ENCODE assay signal across 14 cellular contexts in genomic region chr7:5602734-5603133, GRCh38. TPM values are rescaled to one million over a fixed set of nuclear protein-coding genes. Genes with fewer than 3 reads are reported as not detected.
DNase-seq lines count a peak whose midpoint lies in the region; ATAC-seq and TF ChIP-seq lines count a peak whose summit lies in the region.
"Had no signal": no experiment of that assay in that cellular context is flagged by ENCODE, and none has a peak within 500 bp of the region (broad histone marks: within the 10 kb centered on the region; RNA-seq: fewer than 3 reads in every experiment).

No MANE protein-coding gene starts in this region.

- H3K27me3 ChIP-seq in RWPE2 (ENCODE audit: insufficient read depth, poor library complexity, severe bottlenecking) (no peaks in the 10 kb centered on the region), trophoblast cell (ENCODE audit: insufficient read depth, low read length) (no peaks in the 10 kb centered on the region)

- H3K4ac ChIP-seq in trophoblast cell (ENCODE audit: low read depth, low read length) = peak overlapping the region; percentile 27

- H3K18ac ChIP-seq in trophoblast cell (ENCODE audit: low read length) = no peak overlapping the region

- H3K14ac ChIP-seq in trophoblast cell (ENCODE audit: low read length) = no peak overlapping the region

- no CpG with 5 or more reads among the region's 6 CpGs for WGBS in trophoblast cell (ENCODE audit: extremely low coverage, insufficient coverage, insufficient read length)

- H3K79me1 ChIP-seq in trophoblast cell (ENCODE audit: low read length) = peaks cover 2% of the 10 kb centered on the region

- H3K9me3 ChIP-seq in RWPE2 (ENCODE audit: severe bottlenecking) = no peaks in the 10 kb centered on the region
- H3K9me3 ChIP-seq in trophoblast cell (ENCODE audit: insufficient read depth, low read depth, low read length) = peaks cover 3% of the 10 kb centered on the region
- H3K9me3 ChIP-seq: A549 had no signal

- no peak overlapping the region for H3K4me2 ChIP-seq in trophoblast cell (ENCODE audit: low read length)
- H3K4me2 ChIP-seq: A549 had no signal

- peaks cover 18% of the 10 kb centered on the region for H3K79me2 ChIP-seq in trophoblast cell (ENCODE audit: control insufficient read depth, insufficient read depth, low read length, poor library complexity)

- no peak overlapping the region for H2BK120ac ChIP-seq in trophoblast cell (ENCODE audit: insufficient read depth, low read length, poor library complexity)

- H3K23ac ChIP-seq in trophoblast cell (ENCODE audit: low read length) = no peak overlapping the region

- H3K9me3 Mint-ChIP-seq in chondrocyte (ENCODE audit: low read depth) = no peaks in the 10 kb centered on the region
- H3K9me3 Mint-ChIP-seq in mesothelial cell of epicardium = no peaks in the 10 kb centered on the region
- peaks cover 0 to 6% (median 0%) of the 10 kb centered on the region in 7 donors for H3K9me3 Mint-ChIP-seq in CD14-positive monocyte

- H2BK12ac ChIP-seq in trophoblast cell (ENCODE audit: low read length) = no peak overlapping the region

- no peak overlapping the region for H4K12ac ChIP-seq in trophoblast cell (ENCODE audit: low read depth, low read length)

- no peak overlapping the region for H3K9ac ChIP-seq in trophoblast cell (ENCODE audit: low read length)
- H3K9ac ChIP-seq: GM23248 had no signal

- H3K27ac ChIP-seq in RWPE2 (ENCODE audit: poor library complexity, severe bottlenecking) (peak overlapping the region; percentile 99), trophoblast cell (ENCODE audit: low read depth, low read length) (no peak overlapping the region)
- H3K27ac ChIP-seq: A549, GM23248, HL-60 had no signal

- no peaks in the 10 kb centered on the region for H3K27me3 Mint-ChIP-seq in chondrocyte (ENCODE audit: low read depth)
- H3K27me3 Mint-ChIP-seq in mesothelial cell of epicardium (ENCODE audit: low read depth) = no peaks in the 10 kb centered on the region
- peaks cover 2 to 5% (median 3%) of the 10 kb centered on the region in 3 donors for H3K27me3 Mint-ChIP-seq in CD14-positive monocyte (ENCODE audit: low read depth in 3 of 3)

- TF ChIP-seq CTCF in RWPE2 (IDR thresholded peaks at IDR 0.05; ENCODE audit: poor library complexity, severe bottlenecking) (no peak), chondrocyte (IDR thresholded peaks at IDR 0.05) (no peak), mesothelial cell of epicardium (IDR thresholded peaks at IDR 0.05; ENCODE audit: unreplicated experiment) (no peak), CD14-positive monocyte (IDR thresholded peaks at IDR 0.05) (no peak), foreskin fibroblast (IDR thresholded peaks at IDR 0.05; ENCODE audit: low read depth, low read length) (no peak)

- no peak overlapping the region for H3K4me3 Mint-ChIP-seq in chondrocyte (ENCODE audit: unreplicated experiment)
- H3K4me3 Mint-ChIP-seq in mesothelial cell of epicardium = no peak overlapping the region
- no peak overlapping the region for H3K4me3 Mint-ChIP-seq in CD14-positive monocyte
- H3K4me3 Mint-ChIP-seq: CD8-positive, alpha-beta memory T cell had no signal

- H3K36me3 Mint-ChIP-seq in chondrocyte (ENCODE audit: low read depth) (peaks cover 14% of the 10 kb centered on the region), mesothelial cell of epicardium (peaks cover 7% of the 10 kb centered on the region), CD14-positive monocyte (peaks cover 0 to 5% of the 10 kb centered on the region in 2 donors)
- H3K36me3 Mint-ChIP-seq: CD8-positive, alpha-beta memory T cell had no signal

- no peak overlapping the region for H4K91ac ChIP-seq in trophoblast cell (ENCODE audit: low read depth, low read length)

- intact Hi-C loops in CD14-positive monocyte (cut with micrococcal nuclease) = no loop called here

- H2AK5ac ChIP-seq in trophoblast cell (ENCODE audit: low read length) = no peak overlapping the region

- H2AFZ ChIP-seq in trophoblast cell (ENCODE audit: insufficient read depth, low read length, poor library complexity) = no peak overlapping the region
- H2AFZ ChIP-seq: GM23248 had no signal

- peaks cover 30% of the 10 kb centered on the region for H3K4me1 ChIP-seq in RWPE2 (ENCODE audit: insufficient read depth, poor library complexity, severe bottlenecking)
- H3K4me1 ChIP-seq in trophoblast cell (ENCODE audit: control insufficient read depth in 1 of 2, insufficient read depth in 2 of 2, low read length in 2 of 2) = peaks cover 13 to 17% of the 10 kb centered on the region in 2 experiments

- H3K4me1 Mint-ChIP-seq in chondrocyte (ENCODE audit: low read depth) = peaks cover 31% of the 10 kb centered on the region
- H3K4me1 Mint-ChIP-seq in mesothelial cell of epicardium = peaks cover 11% of the 10 kb centered on the region
- H3K4me1 Mint-ChIP-seq in CD14-positive monocyte = peaks cover 9% of the 10 kb centered on the region
- H3K4me1 Mint-ChIP-seq: CD8-positive, alpha-beta memory T cell had no signal

- no peak overlapping the region for H2BK5ac ChIP-seq in trophoblast cell (ENCODE audit: low read depth, low read length, poor library complexity)

- no peak overlapping the region for H3K4me3 ChIP-seq in RWPE2 (ENCODE audit: severe bottlenecking)
- H3K4me3 ChIP-seq in trophoblast cell (ENCODE audit: low read depth, low read length) = no peak overlapping the region
- no peak overlapping the region for H3K4me3 ChIP-seq in foreskin fibroblast (ENCODE audit: low read depth in 1 of 2, low read length in 2 of 2)
- H3K4me3 ChIP-seq: A549, GM23248 had no signal

- H3K27ac Mint-ChIP-seq in chondrocyte (ENCODE audit: unreplicated experiment) = peak overlapping the region; percentile 70
- H3K27ac Mint-ChIP-seq in mesothelial cell of epicardium = peak overlapping the region; percentile 39
- H3K27ac Mint-ChIP-seq in CD14-positive monocyte = no peak overlapping the region

- DNase-seq in RWPE2 (ENCODE audit: low spot score) = no peak
- DNase-seq in chondrocyte (ENCODE audit: low spot score) = no peak
- no peak for DNase-seq in mesothelial cell of epicardium (ENCODE audit: low spot score in 2 of 2, unreplicated experiment in 2 of 2)
- no peak for DNase-seq in trophoblast cell
- DNase-seq in CD14-positive monocyte (ENCODE audit: low spot score) = no peak
- no peak for DNase-seq in foreskin fibroblast
- DNase-seq in SHP77 (lab: John Stamatoyannopoulos, UW) = no peak
- no peak for DNase-seq in retina
- DNase-seq: CD8-positive, alpha-beta memory T cell; DMS 273 treated with DMSO at 0.1 percent for 48 hours; GM23248 had no signal

- H4K8ac ChIP-seq in trophoblast cell (ENCODE audit: low read depth, low read length) = no peak overlapping the region

- ATAC-seq in RWPE2 (ENCODE audit: low read depth) = no peak
- ATAC-seq: A549, HCT116 had no signal

- H3K36me3 ChIP-seq in RWPE2 (ENCODE audit: low read depth) = peaks cover 78% of the 10 kb centered on the region
- peaks cover 76 to 78% of the 10 kb centered on the region in 2 experiments for H3K36me3 ChIP-seq in trophoblast cell (ENCODE audit: control insufficient read depth in 1 of 2, insufficient read depth in 2 of 2, low read length in 2 of 2)

RNA-seq across cellular contexts. Expression of gene FSCN1, which starts 10.1 kb away (rescaled TPM):
- total RNA-seq in chondrocyte = 166 to 210 TPM (median 167 TPM) in 3 replicates
- 242 to 247 TPM (median 245 TPM) in 3 replicates for total RNA-seq in mesothelial cell of epicardium
- polyA plus RNA-seq in trophoblast cell (2013) = 507 and 526 TPM in 2 replicates
- polyA plus RNA-seq in CD14-positive monocyte = 1 to 10 TPM; 2.0 to 2.5 TPM

Comparison
In these comparisons a context has a peak if more than half of its experiments do, and no peak if none do; other contexts are left out.
1. H3K27ac Mint-ChIP-seq: peak in chondrocyte (single experiment) and mesothelial cell of epicardium (single experiment); none in CD14-positive monocyte (0 of 7).